In genomic region chr3:2635511-2635910, GRCh38 we compare ENCODE assay signal across 25 cellular contexts.
"Had no signal": no experiment of that assay in that cellular context is flagged by ENCODE, and none has a peak within 500 bp of the region (broad histone marks: within the 10 kb centered on the region; RNA-seq: fewer than 3 reads in every experiment).

No MANE protein-coding gene starts in this region.

- H3K4me3 Mint-ChIP-seq: activated CD8-positive, alpha-beta T cell treated with anti-CD3 and anti-CD28 coated beads for 36 hours; activated naive CD8-positive, alpha-beta T cell treated with anti-CD3 and anti-CD28 coated beads, Interleukin-2, amount 10 ng/mL, durations not matched to agents 7 days and 5 days; activated T-cell treated with anti-CD3 and anti-CD28 coated beads, Interleukin-2, amount 50 U/mL, for 72 hours; T-helper 17 cell had no signal

- H3K36me3 Mint-ChIP-seq: activated naive CD8-positive, alpha-beta T cell treated with anti-CD3 and anti-CD28 coated beads, Interleukin-2, amount 10 ng/mL, durations not matched to agents 7 days and 5 days had no signal

- H3K9me3 ChIP-seq: adrenal gland, MG63, SJCRH30, SK-N-SH had no signal

- DNase-seq: activated CD4-positive, alpha-beta T cell treated with anti-CD3 and anti-CD28 coated beads for 4 hours; activated CD8-positive, alpha-beta memory T cell treated with anti-CD3 and anti-CD28 coated beads, Interleukin-2, amount 50 U/mL, for 4 hours; activated CD8-positive, alpha-beta T cell treated with anti-CD3 and anti-CD28 coated beads for 36 hours; activated naive CD4-positive, alpha-beta T cell treated with anti-CD3 and anti-CD28 coated beads, Interleukin-2, amount 50 U/mL, for 16 hours; activated naive CD8-positive, alpha-beta T cell treated with anti-CD3 and anti-CD28 coated beads, Interleukin-2, amount 10 ng/mL, durations not matched to agents 7 days and 5 days; activated T-cell treated with anti-CD3 and anti-CD28 coated beads, Interleukin-2, amount 50 U/mL, for 72 hours; adrenal gland; anterior cingulate cortex; caudate nucleus; MG63; NCI-H1105; NCI-H1436; NCI-H187 treated with DMSO at 0.1 percent for 48 hours; NCI-H2081 treated with DMSO at 0.1 percent for 48 hours; NCI-H446; NCI-H524; Right ventricle myocardium superior; SJCRH30; SK-N-SH; T-helper 17 cell; T1000; WERI-Rb-1 had no signal

- H3K4me1 Mint-ChIP-seq: activated naive CD8-positive, alpha-beta T cell treated with anti-CD3 and anti-CD28 coated beads, Interleukin-2, amount 10 ng/mL, durations not matched to agents 7 days and 5 days; T-helper 17 cell had no signal

- H3K4me3 ChIP-seq: adrenal gland, coronary artery, MG63, SJCRH30 had no signal

- H3K36me3 ChIP-seq: adrenal gland, MG63, SJCRH30, WERI-Rb-1 had no signal

- H3K9me3 Mint-ChIP-seq: activated naive CD8-positive, alpha-beta T cell treated with anti-CD3 and anti-CD28 coated beads, Interleukin-2, amount 10 ng/mL, durations not matched to agents 7 days and 5 days; activated T-helper 2 cell treated with anti-CD3 and anti-CD28 coated beads, Interferon-gamma antibody, Interleukin-2, Interleukin-4, amounts not matched to agents 10 μg/mL and 5 μg/mL and 100 μg/mL, durations not matched to agents 14 hours and 24 hours and 36 hours had no signal

- H3K27me3 ChIP-seq: adrenal gland, MG63, SJCRH30 had no signal

- H3K4me1 ChIP-seq: adrenal gland, SJCRH30 had no signal

- H3K27ac Mint-ChIP-seq: activated CD8-positive, alpha-beta T cell treated with anti-CD3 and anti-CD28 coated beads for 36 hours; activated naive CD8-positive, alpha-beta T cell treated with anti-CD3 and anti-CD28 coated beads, Interleukin-2, amount 10 ng/mL, durations not matched to agents 7 days and 5 days; activated T-cell treated with anti-CD3 and anti-CD28 coated beads, Interleukin-2, amount 50 U/mL, for 72 hours; activated T-helper 2 cell treated with anti-CD3 and anti-CD28 coated beads, Interferon-gamma antibody, Interleukin-2, Interleukin-4, amounts not matched to agents 10 μg/mL and 5 μg/mL and 100 μg/mL, durations not matched to agents 14 hours and 24 hours and 36 hours; T-helper 17 cell had no signal

- H3K27ac ChIP-seq: adrenal gland, coronary artery, RWPE1, SJCRH30, WERI-Rb-1 had no signal

- H3K4me2 ChIP-seq: SK-N-SH had no signal

- H3K9ac ChIP-seq: SK-N-SH had no signal
